ENCODE assay signal across 1 cellular context in the genomic region with DNA sequence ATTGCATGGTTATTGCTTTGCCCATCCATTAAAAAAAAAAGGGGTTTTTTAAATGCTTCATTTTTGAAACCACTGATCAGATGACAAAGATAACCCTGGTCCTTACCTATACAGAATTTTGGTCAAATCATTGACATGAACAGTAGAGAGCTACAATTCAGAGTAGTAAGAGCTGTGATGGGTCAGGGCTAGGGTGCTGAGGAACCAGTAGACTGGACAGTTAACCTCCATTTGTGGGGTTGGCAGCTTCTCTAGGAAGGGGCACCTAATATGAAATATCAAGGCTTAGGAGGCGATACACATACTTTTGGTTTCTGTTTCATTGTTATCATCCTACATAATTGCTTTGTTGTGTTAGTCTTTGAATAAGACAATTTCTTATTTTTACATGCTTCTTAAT.
TF ChIP-seq lines count a peak whose summit lies in the region.

No MANE protein-coding gene starts in this region.

TF ChIP-seq in IMR-90, 13 proteins besides CTCF, POLR2A, EP300 and RAD21:
- TF ChIP-seq CEBPB (IDR thresholded peaks at IDR 0.05; ENCODE audit: low read depth, low read length) (no peak), FOS (IDR thresholded peaks at IDR 0.05; ENCODE audit: low read depth, low read length) (no peak), MAFK (IDR thresholded peaks at IDR 0.05; ENCODE audit: low read depth, low read length) (no peak), MXI1 (IDR thresholded peaks at IDR 0.05; ENCODE audit: borderline replicate concordance, low read depth, low read length) (no peak), CHD1 (IDR thresholded peaks at IDR 0.05; ENCODE audit: low read depth, low read length) (no peak), BHLHE40 (IDR thresholded peaks at IDR 0.05; ENCODE audit: low read depth, low read length) (no peak), NFE2L2 (IDR thresholded peaks at IDR 0.05; ENCODE audit: low read depth, low read length) (no peak), RFX5 (IDR thresholded peaks at IDR 0.05; ENCODE audit: low read depth, low read length) (no peak), RCOR1 (IDR thresholded peaks at IDR 0.05; ENCODE audit: insufficient replicate concordance, low read length) (no peak), ELK1 (IDR thresholded peaks at IDR 0.05; ENCODE audit: borderline replicate concordance, low read depth, low read length) (no peak), USF2 (IDR thresholded peaks at IDR 0.05; ENCODE audit: low read depth, low read length) (no peak), MAZ (IDR thresholded peaks at IDR 0.05; ENCODE audit: borderline replicate concordance, low read depth, low read length) (no peak), SMC3 (IDR thresholded peaks at IDR 0.05; ENCODE audit: low read depth, low read length) (no peak)
